Comparison of ENCODE assay signal across 8 cellular contexts in the genomic region with DNA sequence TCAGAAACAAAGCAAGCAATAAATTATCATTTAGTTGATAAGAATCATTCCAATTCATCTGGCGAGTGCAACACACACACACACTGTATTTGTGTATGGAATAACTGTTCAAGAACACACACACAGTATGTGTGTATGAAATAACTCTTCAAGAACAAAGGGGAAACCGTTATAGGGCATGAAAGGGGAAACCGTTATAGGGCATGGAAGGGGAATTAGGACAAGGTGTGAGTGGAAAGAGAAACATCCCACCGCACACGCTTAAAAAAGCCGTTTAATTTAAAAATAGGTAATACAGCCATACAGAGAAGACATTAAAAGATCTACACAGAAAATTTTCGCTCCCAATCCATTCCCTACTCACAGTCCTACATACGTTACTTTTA. TPM values are rescaled to one million over a fixed set of nuclear protein-coding genes. Genes with fewer than 3 reads are reported as not detected.
DNase-seq lines count a peak whose midpoint lies in the region; ATAC-seq and TF ChIP-seq lines count a peak whose summit lies in the region.

No MANE protein-coding gene starts in this region.

- ATAC-seq in GM18517 (IDR thresholded peaks at IDR 0.05; ENCODE audit: unreplicated experiment) (peak; percentile 8), HG02973 (IDR thresholded peaks at IDR 0.05; ENCODE audit: unreplicated experiment) (no peak), left colon (no peak)

- H3K27me3 ChIP-seq in Loucy (ENCODE audit: insufficient read depth, low read length, poor library complexity, severe bottlenecking) (no peaks in the 10 kb centered on the region), duodenal mucosa (ENCODE audit: control insufficient read depth in 1 of 2, insufficient read depth in 2 of 2, low read length in 2 of 2) (no peaks in the 10 kb centered on the region), osteoblast (ENCODE audit: insufficient read depth, low read length) (no peaks in the 10 kb centered on the region)

- no peak overlapping the region for H3K27ac ChIP-seq in duodenal mucosa (ENCODE audit: low read depth, low read length)
- H3K27ac ChIP-seq in osteoblast (ENCODE audit: low read depth, low read length), result peak overlapping the region; percentile 52

- H2AFZ ChIP-seq in Loucy (ENCODE audit: low read length) (peak overlapping the region; percentile 66; the same call in 1 of the 2 replicates), osteoblast (ENCODE audit: low read length) (peak overlapping the region; percentile 86)

- H4K20me1 ChIP-seq in Loucy (ENCODE audit: insufficient read depth, low read length, poor library complexity, severe bottlenecking) (peaks cover 27% of the 10 kb centered on the region), osteoblast (ENCODE audit: insufficient read depth, low read length) (no peaks in the 10 kb centered on the region)

- H3K36me3 ChIP-seq in Loucy (ENCODE audit: insufficient read depth, low read length) (peaks cover 3% of the 10 kb centered on the region; the same call in 1 of the 2 replicates), duodenal mucosa (ENCODE audit: control insufficient read depth in 1 of 2, insufficient read depth in 2 of 2, low read length in 2 of 2) (peaks cover 2 to 7% of the 10 kb centered on the region in 2 donors), osteoblast (ENCODE audit: insufficient read depth, low read length) (peaks cover 5% of the 10 kb centered on the region)

- H3K4me3 ChIP-seq in Loucy (ENCODE audit: low read length, poor library complexity, severe bottlenecking) (peak overlapping the region; percentile 100), duodenal mucosa (ENCODE audit: low read depth in 1 of 2, low read length in 2 of 2) (peak overlapping the region; percentile 99 to 100), osteoblast (ENCODE audit: insufficient read depth, low read length) (peak overlapping the region; percentile 100)

- peak overlapping the region; percentile 89 for H3K4me2 ChIP-seq in Loucy (ENCODE audit: low read depth, low read length, poor library complexity, severe bottlenecking)
- peak overlapping the region; percentile 96 for H3K4me2 ChIP-seq in osteoblast (ENCODE audit: insufficient read depth, low read length)

- H3K4me1 ChIP-seq in Loucy (ENCODE audit: insufficient read depth, low read length, poor library complexity, severe bottlenecking) (peaks cover 25% of the 10 kb centered on the region), duodenal mucosa (ENCODE audit: control insufficient read depth in 1 of 2, insufficient read depth in 2 of 2, low read length in 2 of 2) (peaks cover 7 to 15% of the 10 kb centered on the region in 2 donors), osteoblast (ENCODE audit: insufficient read depth, low read length) (peaks cover 19% of the 10 kb centered on the region)

- H3K9ac ChIP-seq in Loucy (ENCODE audit: low read depth, low read length, poor library complexity, severe bottlenecking) (peak overlapping the region; percentile 79), duodenal mucosa (ENCODE audit: low read depth in 1 of 2, low read length in 2 of 2) (peak overlapping the region; percentile 58 to 89)

- peak; percentile 34 for DNase-seq in osteoblast (ENCODE audit: insufficient read length, low spot score, missing footprints)
- DNase-seq in NCI-H146 (lab: John Stamatoyannopoulos, UW), result no peak
- no peak for DNase-seq in RPMI8226
- DNase-seq in left colon, result no peak

- TF ChIP-seq CTCF in Loucy (conservative IDR thresholded peaks at IDR 0.05; ENCODE audit: low read length) (no peak), osteoblast (IDR thresholded peaks at IDR 0.05; ENCODE audit: extremely low read depth, low read depth, low read length) (no peak)

- no peaks in the 10 kb centered on the region for H3K9me2 ChIP-seq in Loucy (replicated peaks; ENCODE audit: low read depth, low read length)

- intact Hi-C loops in left colon (cut with DNase I, micrococcal nuclease), result no loop called here

- no peaks in the 10 kb centered on the region for H3F3A ChIP-seq in Loucy (ENCODE audit: low read depth)

- H3K79me2 ChIP-seq in Loucy (ENCODE audit: insufficient read depth, low read length), result peaks cover 55% of the 10 kb centered on the region
- peaks cover 39% of the 10 kb centered on the region for H3K79me2 ChIP-seq in osteoblast (ENCODE audit: insufficient read depth, low read length)

- H3K9me3 ChIP-seq in Loucy (ENCODE audit: insufficient read depth, low read depth, low read length), result no peaks in the 10 kb centered on the region
- no peaks in the 10 kb centered on the region for H3K9me3 ChIP-seq in duodenal mucosa (ENCODE audit: control insufficient read depth in 1 of 2, low read length in 2 of 2)
- H3K9me3 ChIP-seq in osteoblast (ENCODE audit: low read depth, low read length), result no peaks in the 10 kb centered on the region

RNA-seq across cellular contexts. Expression of a gene that starts 0.6 kb away (rescaled TPM):
- 48.0 and 50.7 TPM in 2 replicates for total RNA-seq in osteoblast
- 10 to 100 TPM; 40.3 to 44.0 TPM for total RNA-seq in left colon

RNA-seq across cellular contexts. Expression of a gene that starts 18.2 kb away (rescaled TPM):
- total RNA-seq in osteoblast (38.6 and 42.7 TPM in 2 replicates), left colon (10 to 100 TPM; 28.6 to 30.1 TPM)
